In genomic region chr12:120902846-120903381, GRCh38 we compare ENCODE assay signal across 7 cellular contexts. TPM values are rescaled to one million over a fixed set of nuclear protein-coding genes. Genes with fewer than 3 reads are reported as not detected.
DNase-seq lines count a peak whose midpoint lies in the region; ATAC-seq and TF ChIP-seq lines count a peak whose summit lies in the region.

No MANE protein-coding gene starts in this region.

- H3K4me3 ChIP-seq in HFF-Myc (replicated peaks; ENCODE audit: low read depth, low read length) (peak overlapping the region; percentile 85), hepatocyte (peak overlapping the region; percentile 69)

- CTCF ChIA-PET in activated B cell treated with CpG ODN at 0.5 μM for 24 hours (lab: Charles Lee) = interaction anchor here (1.0 to 1.5 kb wide), 3 partner anchors 51 to 255 kb away, joined by 3 to 6 read pairs (median 3); no protein-coding TSS in a partner anchor

- TF ChIP-seq CTCF in HFF-Myc (IDR thresholded peaks at IDR 0.05; ENCODE audit: low read depth, low read length, missing control alignments) (no peak), activated B cell treated with CpG ODN at 0.5 μM for 24 hours (IDR thresholded peaks at IDR 0.05) (no peak), hepatocyte (IDR thresholded peaks at IDR 0.05; ENCODE audit: poor library complexity) (no peak)

- H3K9me3 ChIP-seq in hepatocyte (ENCODE audit: low read depth) = no peaks in the 10 kb centered on the region

- POLR2A ChIA-PET in activated B cell treated with CpG ODN at 0.5 μM for 24 hours (lab: Charles Lee) = interaction anchor here (0.7 to 1.9 kb wide), 3 partner anchors 16 to 134 kb away, joined by 4 to 11 read pairs (median 5); no protein-coding TSS in a partner anchor

- H3K4me2 ChIP-seq in hepatocyte = peak overlapping the region; percentile 97

- peaks cover 59% of the 10 kb centered on the region for H3K79me2 ChIP-seq in hepatocyte

- peaks cover 12% of the 10 kb centered on the region for H3K4me1 ChIP-seq in hepatocyte (ENCODE audit: insufficient read depth)

- H3K36me3 Mint-ChIP-seq in activated B cell treated with CpG ODN at 0.5 μM for 24 hours (ENCODE audit: low read depth) = peaks cover 26% of the 10 kb centered on the region
- peaks cover 38% of the 10 kb centered on the region for H3K36me3 Mint-ChIP-seq in stimulated activated effector memory CD8-positive, alpha-beta T cell treated with anti-CD3 and anti-CD28 coated beads, Interleukin-12 subunit alpha, Interleukin-12 subunit beta, amount 100 ng/mL, for 72 hours

- peak overlapping the region; percentile 93 for H3K27ac ChIP-seq in hepatocyte

- peaks cover 55% of the 10 kb centered on the region for H4K20me1 ChIP-seq in hepatocyte (ENCODE audit: insufficient read depth, poor library complexity, severe bottlenecking)

- no peak for DNase-seq in HFF-Myc (ENCODE audit: extremely low read depth, low read depth)
- no peak for DNase-seq in activated B cell treated with CpG ODN at 0.5 μM for 24 hours
- DNase-seq in hepatocyte (ENCODE audit: low spot score) = no peak
- no peak for DNase-seq in stimulated activated effector memory CD8-positive, alpha-beta T cell treated with anti-CD3 and anti-CD28 coated beads, Interleukin-12 subunit alpha, Interleukin-12 subunit beta, amount 100 ng/mL, for 72 hours (ENCODE audit: low spot score in 2 of 2)

- H3K4me3 Mint-ChIP-seq in activated B cell treated with CpG ODN at 0.5 μM for 24 hours = peak overlapping the region; percentile 97
- peak overlapping the region; percentile 94 for H3K4me3 Mint-ChIP-seq in stimulated activated effector memory CD8-positive, alpha-beta T cell treated with anti-CD3 and anti-CD28 coated beads, Interleukin-12 subunit alpha, Interleukin-12 subunit beta, amount 100 ng/mL, for 72 hours

- H3K4me1 Mint-ChIP-seq in activated B cell treated with CpG ODN at 0.5 μM for 24 hours = peaks cover 41% of the 10 kb centered on the region
- peaks cover 29% of the 10 kb centered on the region for H3K4me1 Mint-ChIP-seq in stimulated activated effector memory CD8-positive, alpha-beta T cell treated with anti-CD3 and anti-CD28 coated beads, Interleukin-12 subunit alpha, Interleukin-12 subunit beta, amount 100 ng/mL, for 72 hours

- H3K27me3 ChIP-seq in hepatocyte = no peaks in the 10 kb centered on the region

- H3K9me3 Mint-ChIP-seq in activated B cell treated with CpG ODN at 0.5 μM for 24 hours = no peaks in the 10 kb centered on the region
- H3K9me3 Mint-ChIP-seq in stimulated activated effector memory CD8-positive, alpha-beta T cell treated with anti-CD3 and anti-CD28 coated beads, Interleukin-12 subunit alpha, Interleukin-12 subunit beta, amount 100 ng/mL, for 72 hours = no peaks in the 10 kb centered on the region

- no peaks in the 10 kb centered on the region for H3K9me2 ChIP-seq in hepatocyte (replicated peaks; ENCODE audit: insufficient read depth)

- H3K36me3 ChIP-seq in hepatocyte (replicated peaks; ENCODE audit: insufficient read depth, low read depth) = no peaks in the 10 kb centered on the region

- intact Hi-C loops in activated B cell treated with CpG ODN at 0.5 μM for 24 hours (cut with micrococcal nuclease) = loop anchor here (2.0 to 5.0 kb wide), 4 partner anchors 46 to 321 kb away; partner anchors contain the start of genes MLEC and POP5

- peak overlapping the region; percentile 91 for H3K27ac Mint-ChIP-seq in activated B cell treated with CpG ODN at 0.5 μM for 24 hours
- peak overlapping the region; percentile 94 for H3K27ac Mint-ChIP-seq in stimulated activated effector memory CD8-positive, alpha-beta T cell treated with anti-CD3 and anti-CD28 coated beads, Interleukin-12 subunit alpha, Interleukin-12 subunit beta, amount 100 ng/mL, for 72 hours

- 13% methylated on average over 14 of the region's 15 CpGs for WGBS in hepatocyte (ENCODE audit: low lambda C conversion rate, missing lambda C conversion rate)

- H3K27me3 Mint-ChIP-seq in activated B cell treated with CpG ODN at 0.5 μM for 24 hours = no peaks in the 10 kb centered on the region

- H2AFZ ChIP-seq in hepatocyte = peak overlapping the region; percentile 61

- no peak for ATAC-seq in activated B cell treated with CpG ODN at 0.5 μM for 24 hours (ENCODE audit: low read depth)
- ATAC-seq in stimulated activated effector memory CD8-positive, alpha-beta T cell treated with anti-CD3 and anti-CD28 coated beads, Interleukin-12 subunit alpha, Interleukin-12 subunit beta, amount 100 ng/mL, for 72 hours = no peak
- no peak for ATAC-seq in esophagus mucosa
- no peak for ATAC-seq in GM18858 (IDR thresholded peaks at IDR 0.05; ENCODE audit: unreplicated experiment)
- no peak for ATAC-seq in HG03571 (IDR thresholded peaks at IDR 0.05; ENCODE audit: unreplicated experiment)

RNA-seq across cellular contexts. Expression of gene SPPL3, which starts 1.2 kb away (rescaled TPM):
- total RNA-seq in activated B cell treated with CpG ODN at 0.5 μM for 24 hours (39.9 and 40.3 TPM in 2 replicates), hepatocyte (20.0 and 28.9 TPM in 2 replicates), esophagus mucosa (85.8 TPM)
- polyA plus RNA-seq in hepatocyte = 67.3 and 67.5 TPM in 2 replicates
